19 cellular contexts compared by ENCODE assay signal in genomic region chr1:169707917-169708604, GRCh38. TPM values are rescaled to one million over a fixed set of nuclear protein-coding genes. Genes with fewer than 3 reads are reported as not detected.
A peak's percentile ranks its signal among the peaks of the same experiment; 100 is the strongest.
DNase-seq lines count a peak whose midpoint lies in the region; ATAC-seq, FAIRE-seq and TF ChIP-seq lines count a peak whose summit lies in the region.
"Had no signal": no experiment of that assay in that cellular context is flagged by ENCODE, and none has a peak within 500 bp of the region (broad histone marks: within the 10 kb centered on the region; RNA-seq: fewer than 3 reads in every experiment).

No MANE protein-coding gene starts in this region.

- peaks cover 59% of the 10 kb centered on the region for H3K36me3 Mint-ChIP-seq in stimulated activated naive CD8-positive, alpha-beta T cell treated with anti-CD3 and anti-CD28 coated beads, Interleukin-15, Interleukin-2, amounts not matched to agents 100 ng/mL and 50 ng/mL, for 24 hours (ENCODE audit: low read depth)

- peaks cover 73% of the 10 kb centered on the region for H3K4me1 Mint-ChIP-seq in stimulated activated naive CD8-positive, alpha-beta T cell treated with anti-CD3 and anti-CD28 coated beads, Interleukin-15, Interleukin-2, amounts not matched to agents 100 ng/mL and 50 ng/mL, for 24 hours (ENCODE audit: low read depth)

- H3K4me1 ChIP-seq in OCI-LY3 (ENCODE audit: low read length): peaks cover 75% of the 10 kb centered on the region
- peaks cover 4% of the 10 kb centered on the region; the same call in 1 of the 2 replicates for H3K4me1 ChIP-seq in GM12878 (ENCODE audit: control insufficient read depth, insufficient read depth, low read length)

- H3K36me3 ChIP-seq in OCI-LY3 (replicated peaks; ENCODE audit: low read depth, low read length) (peaks cover 75% of the 10 kb centered on the region), GM12878 (ENCODE audit: control insufficient read depth in 2 of 2, insufficient read depth in 2 of 2, low read length in 1 of 2) (no peaks in the 10 kb centered on the region)

- no peak for TF ChIP-seq POLR2A in GM12878 (IDR thresholded peaks at IDR 0.05; ENCODE audit: low read depth, low read length)

- no peaks in the 10 kb centered on the region for H3K9me3 ChIP-seq in OCI-LY3 (ENCODE audit: insufficient read depth, low read length)
- no peaks in the 10 kb centered on the region for H3K9me3 ChIP-seq in GM12878 (replicated peaks; ENCODE audit: control insufficient read depth, insufficient read depth, low read length)

- no peaks in the 10 kb centered on the region for H4K20me1 ChIP-seq in OCI-LY3 (ENCODE audit: insufficient read depth, low read length)
- H4K20me1 ChIP-seq in GM12878 (ENCODE audit: control insufficient read depth, insufficient read depth): no peaks in the 10 kb centered on the region

- H3K4me3 Mint-ChIP-seq in stimulated activated naive CD8-positive, alpha-beta T cell treated with anti-CD3 and anti-CD28 coated beads, Interleukin-15, Interleukin-2, amounts not matched to agents 100 ng/mL and 50 ng/mL, for 24 hours: peak overlapping the region; percentile 85

- H3K9me3 Mint-ChIP-seq in stimulated activated naive CD8-positive, alpha-beta T cell treated with anti-CD3 and anti-CD28 coated beads, Interleukin-15, Interleukin-2, amounts not matched to agents 100 ng/mL and 50 ng/mL, for 24 hours: no peaks in the 10 kb centered on the region

- DNase-seq in activated gamma-delta T cell treated with Interleukin-2 at 50 U/mL for 16 hours: peak; percentile 6
- DNase-seq in activated gamma-delta T cell (lab: John Stamatoyannopoulos, UW): no peak
- DNase-seq in GM12878 (ENCODE audit: low read depth, low spot score): no peak
- no peak for DNase-seq in KG1 (lab: John Stamatoyannopoulos, UW)
- no peak for DNase-seq in EL
- DNase-seq in NCI-H187 (lab: John Stamatoyannopoulos, UW): no peak
- DNase-seq: Calu3; mammary epithelial cell; NCI-H146; NCI-H510A; PC-3; stimulated activated CD4-positive, alpha-beta T cell treated with anti-CD3 and anti-CD28 coated beads, Interleukin-4, amount 100 ng/mL, for 1 hour had no signal

- TF ChIP-seq CTCF in OCI-LY3 (IDR thresholded peaks at IDR 0.05; ENCODE audit: low read depth, low read length) (no peak), GM12878 (IDR thresholded peaks at IDR 0.05 in 2 of 3, conservative IDR thresholded peaks at IDR 0.05 in 1 of 3; ENCODE audit: control insufficient read depth in 2 of 3, extremely low read depth in 1 of 3, insufficient read depth in 1 of 3, low read depth in 3 of 3, low read length in 3 of 3) (no peak)

- CTCF ChIA-PET in GM12878 (lab: Yijun Ruan, JAX): interaction anchor here (0.8 to 7.1 kb wide), 10 partner anchors 9 to 157 kb away, joined by 3 to 96 read pairs (median 4); partner anchors contain the start of gene F5

- peak overlapping the region; percentile 89 for H3K27ac Mint-ChIP-seq in stimulated activated naive CD8-positive, alpha-beta T cell treated with anti-CD3 and anti-CD28 coated beads, Interleukin-15, Interleukin-2, amounts not matched to agents 100 ng/mL and 50 ng/mL, for 24 hours

- H3K79me2 ChIP-seq in OCI-LY3 (ENCODE audit: low read length): peaks cover 81% of the 10 kb centered on the region
- H3K79me2 ChIP-seq in GM12878 (ENCODE audit: control insufficient read depth, insufficient read depth, low read length): peaks cover 30% of the 10 kb centered on the region

- H3K9ac ChIP-seq in OCI-LY3 (ENCODE audit: low read length): peak overlapping the region; percentile 97
- peak overlapping the region; percentile 4; the same call in 1 of the 2 replicates for H3K9ac ChIP-seq in GM12878 (ENCODE audit: control insufficient read depth, insufficient read depth, low read length)
- H3K9ac ChIP-seq: KMS-11 had no signal

- H3K27me3 ChIP-seq in OCI-LY3 (ENCODE audit: low read depth, low read length) (no peaks in the 10 kb centered on the region), GM12878 (replicated peaks in 1 of 2; ENCODE audit: control insufficient read depth in 2 of 2, insufficient read depth in 2 of 2, low read length in 1 of 2) (no peaks in the 10 kb centered on the region)

- H3K27me3 Mint-ChIP-seq in stimulated activated naive CD8-positive, alpha-beta T cell treated with anti-CD3 and anti-CD28 coated beads, Interleukin-15, Interleukin-2, amounts not matched to agents 100 ng/mL and 50 ng/mL, for 24 hours: no peaks in the 10 kb centered on the region

- intact Hi-C loops in GM12878 (cut with micrococcal nuclease; ENCODE audit: unreplicated experiment): loop anchor here (10.0 kb wide), 1 partner anchor 827 kb away; the partner anchor contains the start of gene GORAB

- TF ChIP-seq RAD21 in GM12878 (IDR thresholded peaks at IDR 0.05; ENCODE audit: insufficient read depth, low read depth, low read length): no peak

- SMC1A ChIA-PET in GM12878 (lab: Charles Lee; ENCODE audit: uncharacterized antibody, unreplicated experiment): interaction anchor here (0.9 to 6.8 kb wide), 10 partner anchors 8 to 139 kb away, joined by 3 to 114 read pairs (median 4); no protein-coding TSS in a partner anchor

- 13% methylated on average over 9 of the region's 9 CpGs for WGBS in GM12878 (ENCODE audit: insufficient coverage, insufficient replicate concordance, low lambda C conversion rate, missing lambda C conversion rate)

- RAD21 ChIA-PET in GM12878 (lab: Charles Lee; ENCODE audit: unreplicated experiment): interaction anchor here (1.1 to 6.5 kb wide), 8 partner anchors 9 to 122 kb away, joined by 3 to 63 read pairs (median 22); partner anchors contain the start of gene F5

- peak; percentile 28 for ATAC-seq in GM12878
- ATAC-seq: PC-3, sciatic nerve had no signal

- peak overlapping the region; percentile 98 for H3K4me2 ChIP-seq in OCI-LY3 (ENCODE audit: low read length)
- H3K4me2 ChIP-seq in GM12878 (ENCODE audit: control insufficient read depth, insufficient read depth): peak overlapping the region; percentile 64
- H3K4me2 ChIP-seq: KMS-11 had no signal

- FAIRE-seq in GM12878 (lab: Jason Lieb, UNC): no peak
- FAIRE-seq: bronchial epithelial cell had no signal

- H2AFZ ChIP-seq in OCI-LY3 (ENCODE audit: low read depth, low read length) (no peak overlapping the region), GM12878 (ENCODE audit: control insufficient read depth, low read depth, low read length) (peak overlapping the region; percentile 21)

- in situ Hi-C loops in GM12878 (cut with MboI): loop anchor here (5.0 kb wide), 1 partner anchor 106 kb away; no protein-coding TSS in a partner anchor

- H3K27ac ChIP-seq in OCI-LY3 (ENCODE audit: low read length) (peak overlapping the region; percentile 98), GM12878 (ENCODE audit: control insufficient read depth, insufficient read depth) (peak overlapping the region; percentile 5)
- H3K27ac ChIP-seq: KMS-11, SK-N-MC had no signal

- TSS peak; percentile 40 for BruUV-seq in GM12878 (replicated peaks; lab: Mats Ljungman, UMichigan)

- POLR2A ChIA-PET in GM12878 (lab: Charles Lee): interaction anchor here (0.5 to 1.3 kb wide), 4 partner anchors 11 to 106 kb away, joined by 3 to 7 read pairs (median 4); no protein-coding TSS in a partner anchor

- peak overlapping the region; percentile 80 for H3K4me3 ChIP-seq in OCI-LY3 (ENCODE audit: low read length)
- peak overlapping the region; percentile 62 for H3K4me3 ChIP-seq in GM12878
- H3K4me3 ChIP-seq: SK-N-MC had no signal

- TF ChIP-seq EP300 in GM12878 (IDR thresholded peaks at IDR 0.05; ENCODE audit: borderline replicate concordance in 1 of 2, control insufficient read depth in 1 of 2, low read depth in 2 of 2, low read length in 2 of 2): no peak

TF ChIP-seq in GM12878, 131 proteins besides CTCF, POLR2A, EP300 and RAD21 (continues in another document):
- TF ChIP-seq KLF5 (IDR thresholded peaks at IDR 0.05; ENCODE audit: partially characterized antibody): no peak
- no peak for TF ChIP-seq KDM1A (IDR thresholded peaks at IDR 0.05; ENCODE audit: borderline replicate concordance)
- no peak for TF ChIP-seq CREB1 (IDR thresholded peaks at IDR 0.05; ENCODE audit: low read depth)
- no peak for TF ChIP-seq MEF2A (IDR thresholded peaks at IDR 0.05; ENCODE audit: insufficient read depth, low read depth, low read length)

RNA-seq across cellular contexts. Expression of gene SELL, which starts 3.4 kb away (rescaled TPM):
- total RNA-seq in GM12878 (2013; cell fraction: nucleolus; rRNA removed): 16.0 and 27.0 TPM in 2 replicates
- 37.2 and 41.6 TPM in 2 replicates for total RNA-seq in GM12878 (2014; rRNA removed)
- total RNA-seq in GM12878 (2014; rRNA removed; fragmentation: Illumina TruSeq; extraction: Trizol): 50.5 and 52.1 TPM in 2 replicates
- 43.6 and 55.2 TPM in 2 replicates for total RNA-seq in GM12878 (2021)
- polyA plus RNA-seq in GM12878 (2011; ENCODE audit: low read depth): 13.7 TPM
- polyA plus RNA-seq in GM12878 (2011; rRNA removed): 49.7 and 61.0 TPM in 2 replicates
- polyA plus RNA-seq in GM12878 (2011; cell fraction: cytosol; rRNA removed): 27.1 and 28.6 TPM in 2 replicates
- polyA plus RNA-seq in GM12878 (2011; cell fraction: nucleus; rRNA removed): 17.1 and 20.2 TPM in 2 replicates
- polyA plus RNA-seq in GM12878 (2012): 12.5 and 28.8 TPM in 2 replicates
- polyA plus RNA-seq in GM12878 (2014; fragmentation: Illumina TruSeq; extraction: Trizol): 66.0 and 78.2 TPM in 2 replicates
- polyA plus RNA-seq in GM12878 (2014; fragmentation: Nextera tagmentation; extraction: Ambion mirVana): 10 to 100 TPM; 53.5 to 63.2 TPM
- 29.6 and 40.9 TPM in 2 replicates for polyA plus RNA-seq in GM12878 (2014; rRNA removed)
- 10 to 100 TPM; 31.8 to 35.3 TPM for polyA plus RNA-seq in GM12878 (2016; fragmentation: Nextera tagmentation; extraction: Ambion mirVana)
- 37.3 and 38.3 TPM in 2 replicates for polyA minus RNA-seq in GM12878 (2011; rRNA and poly(A)+ RNA removed)
- polyA minus RNA-seq in GM12878 (2011; cell fraction: cytosol; rRNA and poly(A)+ RNA removed): 19.5 and 22.1 TPM in 2 replicates
- polyA minus RNA-seq in GM12878 (2011; cell fraction: nucleus; rRNA and poly(A)+ RNA removed): 15.1 and 16.5 TPM in 2 replicates
- total RNA-seq: bronchial epithelial cell had no signal

RNA-seq across cellular contexts. Expression of gene SELE, which starts 25.8 kb away (rescaled TPM):
- not detected in 2 replicates for total RNA-seq in GM12878 (2013; cell fraction: nucleolus; rRNA removed)
- total RNA-seq in GM12878 (2014; rRNA removed) (not detected in 2 replicates), GM12878 (2014; rRNA removed; fragmentation: Illumina TruSeq; extraction: Trizol) (not detected in 2 replicates), GM12878 (2021) (not detected in 2 replicates)
- not detected for polyA plus RNA-seq in GM12878 (2011; ENCODE audit: low read depth)
- polyA plus RNA-seq in GM12878 (2011; rRNA removed) (not detected in 2 replicates), GM12878 (2014; fragmentation: Illumina TruSeq; extraction: Trizol) (not detected in 2 replicates), GM12878 (2014; fragmentation: Nextera tagmentation; extraction: Ambion mirVana) (not detected), GM12878 (2014; rRNA removed) (not detected in 2 replicates), GM12878 (2016; fragmentation: Nextera tagmentation; extraction: Ambion mirVana) (not detected)
- not detected in 2 replicates for polyA plus RNA-seq in GM12878 (2011; cell fraction: cytosol; rRNA removed)
- polyA plus RNA-seq in GM12878 (2011; cell fraction: nucleus; rRNA removed): not detected in 2 replicates
- not detected in 2 replicates for polyA plus RNA-seq in GM12878 (2012)
- not detected in 2 replicates for polyA minus RNA-seq in GM12878 (2011; rRNA and poly(A)+ RNA removed)
- polyA minus RNA-seq in GM12878 (2011; cell fraction: cytosol; rRNA and poly(A)+ RNA removed): not detected in 2 replicates
- polyA minus RNA-seq in GM12878 (2011; cell fraction: nucleus; rRNA and poly(A)+ RNA removed): not detected in 2 replicates
- total RNA-seq: bronchial epithelial cell, Calu3, mammary epithelial cell, PC-3 had no signal
- polyA plus RNA-seq: AG04450, mammary epithelial cell had no signal
